29 cellular contexts compared by ENCODE assay signal in the genomic region with DNA sequence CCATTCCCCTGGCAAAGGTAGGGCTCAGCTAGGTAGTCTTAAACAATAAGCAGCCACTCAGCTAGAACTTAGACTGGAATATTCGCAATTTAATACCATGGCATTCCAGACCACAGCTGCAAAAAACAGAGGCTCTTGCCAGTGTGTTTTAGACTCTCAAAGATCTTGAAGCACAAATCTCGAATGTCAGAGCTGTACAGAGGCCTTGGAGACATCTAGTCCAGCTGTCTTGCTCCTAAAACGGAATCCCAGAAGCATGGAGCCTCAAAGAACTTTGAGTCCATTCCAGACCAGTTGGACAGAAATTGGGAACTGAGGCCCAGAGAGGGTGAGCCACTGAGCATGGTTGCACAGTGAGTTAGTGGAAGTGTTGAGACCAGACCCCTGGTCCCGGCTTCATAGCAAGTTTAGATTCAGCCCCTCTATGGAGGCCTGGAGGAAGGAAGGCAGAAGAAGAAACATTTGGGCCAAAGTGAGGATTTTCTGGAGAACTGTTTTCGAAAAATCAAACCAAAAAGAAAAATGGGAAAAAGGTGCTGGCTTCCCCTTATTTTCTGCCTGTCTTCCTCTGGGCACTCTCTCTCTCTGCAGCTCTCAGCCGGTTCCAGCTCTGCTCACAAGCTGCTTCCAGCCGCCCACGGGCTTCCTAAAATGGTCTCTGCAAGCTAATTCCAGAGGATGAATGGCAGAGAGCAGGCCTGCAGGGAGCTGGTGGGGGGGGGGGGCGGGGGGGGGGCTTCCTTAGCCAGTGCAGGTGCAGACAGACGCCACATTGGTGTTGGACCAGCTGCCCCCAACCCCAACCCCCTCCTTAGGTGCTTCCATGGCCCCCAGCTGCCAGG. TPM values are rescaled to one million over a fixed set of nuclear protein-coding genes. Genes with fewer than 3 reads are reported as not detected.
DNase-seq lines count a peak whose midpoint lies in the region; ATAC-seq and TF ChIP-seq lines count a peak whose summit lies in the region.
"Had no signal": no experiment of that assay in that cellular context is flagged by ENCODE, and none has a peak within 500 bp of the region (broad histone marks: within the 10 kb centered on the region; RNA-seq: fewer than 3 reads in every experiment).

No MANE protein-coding gene starts in this region.

- POLR2A ChIA-PET in WTC11 (lab: Charles Lee) = interaction anchor here (1.4 kb wide), 1 partner anchor 9 kb away, joined by 3 read pairs; no protein-coding TSS in a partner anchor

- in situ Hi-C loops in GM23248 (cut with MboI) = no loop called here

- no peaks in the 10 kb centered on the region for H3K4me1 ChIP-seq in GM23248 (ENCODE audit: insufficient read depth)
- H3K4me1 ChIP-seq: gastrocnemius medialis, left ventricle myocardium inferior, right atrium auricular region, uterus had no signal

- H3K4me2 ChIP-seq in GM23248 (ENCODE audit: unreplicated experiment) = no peak overlapping the region

- H2AFZ ChIP-seq in GM23248 = no peak overlapping the region

- H3K4me1 Mint-ChIP-seq in osteocyte (ENCODE audit: unreplicated experiment) (no peaks in the 10 kb centered on the region), WTC11 (peaks cover 16% of the 10 kb centered on the region)
- H3K4me1 Mint-ChIP-seq: CD14-positive monocyte, IgD-negative memory B cell, naive B cell had no signal

- ATAC-seq in WTC11 (no peak), GM21737 (IDR thresholded peaks at IDR 0.05; ENCODE audit: unreplicated experiment) (no peak)
- ATAC-seq: gastrocnemius medialis had no signal

- H3K27ac Mint-ChIP-seq in osteocyte (ENCODE audit: unreplicated experiment) (no peak overlapping the region), WTC11 (no peak overlapping the region)
- H3K27ac Mint-ChIP-seq: activated naive CD4-positive, alpha-beta T cell treated with anti-CD3 and anti-CD28 coated beads for 36 hours; activated T-helper 1 cell treated with anti-CD3 and anti-CD28 coated beads, Interleukin-12 subunit alpha, Interleukin-12 subunit beta, Interleukin-2, Interleukin-4 antibody, amounts not matched to agents 30 ng/mL and 10 ng/mL and 1 ng/mL, durations not matched to agents 14 hours and 24 hours and 36 hours; CD14-positive monocyte; IgD-negative memory B cell; naive B cell had no signal

- TF ChIP-seq RAD21 in Ishikawa (IDR thresholded peaks at IDR 0.05; ENCODE audit: low read depth) = no peak

- DNase-seq in GM23248 (peak; percentile 35), head of caudate nucleus (peak in 35 of 42 donors; percentile 26 to 86 (median 55)), osteocyte (ENCODE audit: extremely low spot score, unreplicated experiment) (peak; percentile 59), NCI-H2029 treated with DMSO at 0.1 percent for 48 hours (lab: John Stamatoyannopoulos, UW) (no peak), WTC11 (ENCODE audit: low spot score) (no peak)
- DNase-seq: activated CD4-positive, alpha-beta T cell treated with anti-CD3 and anti-CD28 coated beads, Interleukin-2, amount 50 U/mL, for 4 hours; activated naive CD4-positive, alpha-beta T cell treated with anti-CD3 and anti-CD28 coated beads for 36 hours; amniotic stem cell; Calu3; EL; gastrocnemius medialis; left ventricle myocardium inferior; naive B cell; NCI-H1092 treated with DMSO at 0.1 percent for 48 hours; NCI-H1930; NCI-H345; ovary; stimulated activated naive CD4-positive, alpha-beta T cell treated with Interleukin-2 at 50 U/mL for 16 hours; T-helper 1 cell; uterus had no signal

- no peaks in the 10 kb centered on the region for H3K36me3 Mint-ChIP-seq in osteocyte (ENCODE audit: unreplicated experiment)
- H3K36me3 Mint-ChIP-seq in WTC11 = no peaks in the 10 kb centered on the region
- H3K36me3 Mint-ChIP-seq: CD14-positive monocyte, IgD-negative memory B cell, naive B cell had no signal

- H3K9me3 ChIP-seq in GM23248 (ENCODE audit: low read depth) = no peaks in the 10 kb centered on the region
- H3K9me3 ChIP-seq: gastrocnemius medialis, left ventricle myocardium inferior, ovary, right atrium auricular region, thoracic aorta, uterus had no signal

- H3K27me3 ChIP-seq in GM23248 (replicated peaks; ENCODE audit: insufficient read depth) = peaks cover 6% of the 10 kb centered on the region
- H3K27me3 ChIP-seq: cardiac muscle cell, ovary, right atrium auricular region, uterus had no signal

- H3K27me3 Mint-ChIP-seq in osteocyte (ENCODE audit: unreplicated experiment) (peaks cover 10% of the 10 kb centered on the region), WTC11 (ENCODE audit: low read depth) (no peaks in the 10 kb centered on the region)

- TF ChIP-seq CTCF in osteocyte (IDR thresholded peaks at IDR 0.05) (no peak), WTC11 (IDR thresholded peaks at IDR 0.05) (no peak)

- H3K4me3 Mint-ChIP-seq in osteocyte (ENCODE audit: unreplicated experiment) (no peak overlapping the region), WTC11 (no peak overlapping the region)
- H3K4me3 Mint-ChIP-seq: activated naive CD4-positive, alpha-beta T cell treated with anti-CD3 and anti-CD28 coated beads for 36 hours; activated T-helper 1 cell treated with anti-CD3 and anti-CD28 coated beads, Interleukin-12 subunit alpha, Interleukin-12 subunit beta, Interleukin-2, Interleukin-4 antibody, amounts not matched to agents 30 ng/mL and 10 ng/mL and 1 ng/mL, durations not matched to agents 14 hours and 24 hours and 36 hours; CD14-positive monocyte; IgD-negative memory B cell; naive B cell had no signal

- H3K4me3 ChIP-seq in GM23248 = no peak overlapping the region
- H3K4me3 ChIP-seq: cardiac muscle cell, gastrocnemius medialis, left ventricle myocardium inferior, ovary, right atrium auricular region, thoracic aorta, uterus had no signal

- H4K20me1 ChIP-seq in GM23248 (ENCODE audit: insufficient read depth) = no peaks in the 10 kb centered on the region

- H3K27ac ChIP-seq in GM23248 = no peak overlapping the region
- H3K27ac ChIP-seq: cardiac muscle cell, gastrocnemius medialis, left ventricle myocardium inferior, ovary, right atrium auricular region, RWPE1, thoracic aorta, uterus had no signal

- CTCF ChIA-PET in WTC11 (lab: Charles Lee) = interaction anchor here (0.6 to 4.6 kb wide), 9 partner anchors 17 to 171 kb away, joined by 3 to 32 read pairs (median 5); partner anchors contain the start of gene AAR2

- no peak for TF ChIP-seq EP300 in Ishikawa (IDR thresholded peaks at IDR 0.05; ENCODE audit: borderline replicate concordance)

- H3K36me3 ChIP-seq in GM23248 (ENCODE audit: low read depth) = no peaks in the 10 kb centered on the region
- H3K36me3 ChIP-seq: cardiac muscle cell, gastrocnemius medialis, left ventricle myocardium inferior, ovary, right atrium auricular region, thoracic aorta, uterus had no signal

- no peaks in the 10 kb centered on the region for H3F3A ChIP-seq in GM23248 (ENCODE audit: insufficient read depth)

- WGBS in GM23248 (ENCODE audit: low coverage in 1 of 2, low lambda C conversion rate in 2 of 2, missing lambda C conversion rate in 2 of 2), 2 experiments = 54 to 55% methylated on average over 8 to 9 of the region's 10 CpGs

- intact Hi-C loops in head of caudate nucleus (cut with DNase I) = no loop called here

- H3K9ac ChIP-seq in GM23248 = no peak overlapping the region

- no peaks in the 10 kb centered on the region for H3K9me2 ChIP-seq in GM23248 (ENCODE audit: insufficient read depth)

- no peaks in the 10 kb centered on the region for H3K79me2 ChIP-seq in GM23248 (ENCODE audit: insufficient read depth)

- H3K9me3 Mint-ChIP-seq in osteocyte (ENCODE audit: unreplicated experiment) (no peaks in the 10 kb centered on the region), WTC11 (no peaks in the 10 kb centered on the region)
- H3K9me3 Mint-ChIP-seq: activated naive CD4-positive, alpha-beta T cell treated with anti-CD3 and anti-CD28 coated beads for 36 hours; activated T-helper 1 cell treated with anti-CD3 and anti-CD28 coated beads, Interleukin-12 subunit alpha, Interleukin-12 subunit beta, Interleukin-2, Interleukin-4 antibody, amounts not matched to agents 30 ng/mL and 10 ng/mL and 1 ng/mL, durations not matched to agents 14 hours and 24 hours and 36 hours; CD14-positive monocyte; IgD-negative memory B cell; naive B cell had no signal

TF ChIP-seq in Ishikawa, 13 proteins besides CTCF, POLR2A, EP300 and RAD21:
- TF ChIP-seq EGR1 (IDR thresholded peaks at IDR 0.05) (peak; percentile 45; the same call in 1 of the 2 replicates), CEBPB (IDR thresholded peaks at IDR 0.05) (no peak), ZBTB7A (IDR thresholded peaks at IDR 0.05; ENCODE audit: low read depth) (no peak)
TF ChIP-seq in Ishikawa: peak in this region for 1.

TF ChIP-seq in WTC11, 78 proteins besides CTCF, POLR2A, EP300 and RAD21 (continues in another document):
- TF ChIP-seq ZNF396 (CRISPR knock-in tag; IDR thresholded peaks at IDR 0.05; ENCODE audit: borderline replicate concordance) (no peak), TEAD1 (CRISPR knock-in tag; IDR thresholded peaks at IDR 0.05) (no peak), IRF2 (CRISPR knock-in tag; IDR thresholded peaks at IDR 0.05; ENCODE audit: borderline replicate concordance, low read depth) (no peak), MAX (CRISPR knock-in tag; IDR thresholded peaks at IDR 0.05) (no peak), USF1 (CRISPR knock-in tag; IDR thresholded peaks at IDR 0.05) (no peak), NR1H2 (CRISPR knock-in tag; IDR thresholded peaks at IDR 0.05) (no peak)

RNA-seq across cellular contexts. Expression of gene AAR2, which starts 32.4 kb away (rescaled TPM):
- 31.0 and 34.3 TPM in 2 replicates for total RNA-seq in GM23248 (2014; rRNA removed; shearing (Covaris generic))
- polyA plus RNA-seq in GM23248 (2016; fragmentation: Nextera tagmentation; extraction: Ambion mirVana) = 35.4 and 36.9 TPM in 2 replicates
- total RNA-seq in osteocyte (32.8 and 36.1 TPM in 2 replicates), WTC11 (2021) (22.5 to 24.9 TPM (median 24.7 TPM) in 3 replicates)

RNA-seq across cellular contexts. Expression of gene DLGAP4, which starts 37.4 kb away (rescaled TPM):
- 14.3 and 16.8 TPM in 2 replicates for total RNA-seq in GM23248 (2014; rRNA removed; shearing (Covaris generic))
- polyA plus RNA-seq in GM23248 (2016; fragmentation: Nextera tagmentation; extraction: Ambion mirVana) = 68.1 and 71.1 TPM in 2 replicates
- total RNA-seq in osteocyte = 125 and 134 TPM in 2 replicates
- total RNA-seq in WTC11 (2021) = 52.6 to 54.6 TPM (median 54.6 TPM) in 3 replicates

Comparison
In these comparisons a context has a peak if more than half of its experiments do, and no peak if none do; other contexts are left out.
1. DNase-seq: peak in GM23248 (single experiment), head of caudate nucleus (35 of 42) and osteocyte (single experiment); none in NCI-H2029 treated with DMSO at 0.1 percent for 48 hours (single experiment) and WTC11 (single experiment).